Comparison of ENCODE assay signal across 17 cellular contexts in the genomic region with DNA sequence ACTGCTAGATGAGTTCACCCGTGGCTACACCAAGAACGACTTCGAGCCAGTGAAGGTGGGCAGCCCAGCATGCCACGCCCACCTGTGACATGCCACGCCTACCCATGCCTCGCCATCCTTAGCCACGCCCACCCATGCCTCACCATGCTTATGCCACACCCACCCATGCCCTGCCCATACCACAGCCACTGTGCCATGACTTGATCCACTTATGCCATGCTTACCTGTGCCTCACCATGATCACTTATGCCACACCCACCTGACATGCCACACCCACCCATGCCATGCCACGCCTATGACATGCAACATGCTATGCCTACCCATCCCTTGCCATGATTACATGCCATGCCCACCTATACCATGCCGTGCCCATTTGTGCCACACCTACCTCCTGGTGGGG. TPM values are rescaled to one million over a fixed set of nuclear protein-coding genes. Genes with fewer than 3 reads are reported as not detected.
DNase-seq lines count a peak whose midpoint lies in the region; ATAC-seq and TF ChIP-seq lines count a peak whose summit lies in the region.
"Had no signal": no experiment of that assay in that cellular context is flagged by ENCODE, and none has a peak within 500 bp of the region (broad histone marks: within the 10 kb centered on the region; RNA-seq: fewer than 3 reads in every experiment).

No MANE protein-coding gene starts in this region.

- no peak overlapping the region for H3K4me3 Mint-ChIP-seq in stimulated activated naive CD8-positive, alpha-beta T cell treated with anti-CD3 and anti-CD28 coated beads, Interleukin-15, amount 100 ng/mL, for 72 hours
- no peak overlapping the region for H3K4me3 Mint-ChIP-seq in T-helper 17 cell
- H3K4me3 Mint-ChIP-seq: CD4-positive, alpha-beta memory T cell; stimulated activated naive CD8-positive, alpha-beta T cell treated with anti-CD3 and anti-CD28 coated beads, Interleukin-15, Interleukin-2, amounts not matched to agents 100 ng/mL and 50 ng/mL, for 24 hours had no signal

- no peak overlapping the region for H3K27ac ChIP-seq in lower lobe of right lung
- H3K27ac ChIP-seq: gastrocnemius medialis, left ventricle myocardium inferior had no signal

- no peaks in the 10 kb centered on the region for H3K4me1 Mint-ChIP-seq in stimulated activated naive CD8-positive, alpha-beta T cell treated with anti-CD3 and anti-CD28 coated beads, Interleukin-15, amount 100 ng/mL, for 72 hours
- H3K4me1 Mint-ChIP-seq in T-helper 17 cell: peaks cover 2% of the 10 kb centered on the region

- H3K36me3 Mint-ChIP-seq in T-helper 17 cell (ENCODE audit: low read depth): peaks cover 5% of the 10 kb centered on the region

- no peaks in the 10 kb centered on the region for H3K27me3 Mint-ChIP-seq in stimulated activated naive CD8-positive, alpha-beta T cell treated with anti-CD3 and anti-CD28 coated beads, Interleukin-15, amount 100 ng/mL, for 72 hours
- H3K27me3 Mint-ChIP-seq in T-helper 17 cell: no peaks in the 10 kb centered on the region
- H3K27me3 Mint-ChIP-seq: CD4-positive, alpha-beta memory T cell; stimulated activated naive CD8-positive, alpha-beta T cell treated with anti-CD3 and anti-CD28 coated beads, Interleukin-15, Interleukin-2, amounts not matched to agents 100 ng/mL and 50 ng/mL, for 24 hours had no signal

- ATAC-seq in stimulated activated naive CD8-positive, alpha-beta T cell treated with anti-CD3 and anti-CD28 coated beads, Interleukin-15, Interleukin-2, amounts not matched to agents 100 U/mL and 50 U/mL, for 24 hours: no peak
- no peak for ATAC-seq in stimulated activated naive CD8-positive, alpha-beta T cell treated with anti-CD3 and anti-CD28 coated beads, Interleukin-15, amount 100 ng/mL, for 72 hours
- ATAC-seq in T-helper 17 cell: peak; percentile 48
- no peak for ATAC-seq in GM21423 (IDR thresholded peaks at IDR 0.05; ENCODE audit: unreplicated experiment)
- ATAC-seq in lower lobe of right lung: no peak
- ATAC-seq: gastrocnemius medialis had no signal

- H3K9me3 ChIP-seq in T-helper 17 cell (ENCODE audit: control insufficient read depth, low read length, poor library complexity, severe bottlenecking): no peaks in the 10 kb centered on the region
- H3K9me3 ChIP-seq in lower lobe of right lung: no peaks in the 10 kb centered on the region
- H3K9me3 ChIP-seq: gastrocnemius medialis, left ventricle myocardium inferior had no signal

- peaks cover 100% of the 10 kb centered on the region for H3K36me3 ChIP-seq in lower lobe of right lung

- no peaks in the 10 kb centered on the region for H3K27me3 ChIP-seq in lower lobe of right lung (ENCODE audit: low read depth)
- H3K27me3 ChIP-seq: gastrocnemius medialis had no signal

- H3K27ac Mint-ChIP-seq in stimulated activated naive CD8-positive, alpha-beta T cell treated with anti-CD3 and anti-CD28 coated beads, Interleukin-15, amount 100 ng/mL, for 72 hours: no peak overlapping the region
- no peak overlapping the region for H3K27ac Mint-ChIP-seq in T-helper 17 cell
- H3K27ac Mint-ChIP-seq: stimulated activated naive CD8-positive, alpha-beta T cell treated with anti-CD3 and anti-CD28 coated beads, Interleukin-15, Interleukin-2, amounts not matched to agents 100 ng/mL and 50 ng/mL, for 24 hours had no signal

- TF ChIP-seq CTCF in epithelial cell of esophagus (IDR thresholded peaks at IDR 0.05; ENCODE audit: insufficient read depth, low read depth, low read length, missing control alignments) (no peak), lower lobe of right lung (IDR thresholded peaks at IDR 0.05) (no peak)

- intact Hi-C loops in lower lobe of right lung (cut with DNase I): no loop called here

- peak; percentile 37 for DNase-seq in stimulated activated naive CD8-positive, alpha-beta T cell treated with anti-CD3 and anti-CD28 coated beads, Interleukin-15, Interleukin-2, amounts not matched to agents 100 U/mL and 50 U/mL, for 24 hours
- DNase-seq in stimulated activated naive CD8-positive, alpha-beta T cell treated with anti-CD3 and anti-CD28 coated beads, Interleukin-15, amount 100 ng/mL, for 72 hours: no peak
- DNase-seq in T-helper 17 cell (no peak), epithelial cell of esophagus (ENCODE audit: low read depth) (peak; percentile 65), HT-29 (ENCODE audit: low spot score) (no peak), lower lobe of right lung (no peak), kidney glomerular epithelial cell (lab: John Stamatoyannopoulos, UW) (no peak)
- DNase-seq: CD4-positive, alpha-beta memory T cell; dermis blood vessel endothelial cell; gastrocnemius medialis; left ventricle myocardium inferior; NCI-H1105 treated with DMSO at 0.1 percent for 48 hours; NCI-H524; occipital lobe; SHP77 treated with DMSO at 0.1 percent for 48 hours had no signal

- H3K4me1 ChIP-seq in lower lobe of right lung: no peaks in the 10 kb centered on the region
- H3K4me1 ChIP-seq: gastrocnemius medialis had no signal

- H3K4me3 ChIP-seq in epithelial cell of esophagus (ENCODE audit: low read length) (no peak overlapping the region), lower lobe of right lung (no peak overlapping the region)
- H3K4me3 ChIP-seq: gastrocnemius medialis, left ventricle myocardium inferior had no signal

- H3K9me3 Mint-ChIP-seq in stimulated activated naive CD8-positive, alpha-beta T cell treated with anti-CD3 and anti-CD28 coated beads, Interleukin-15, amount 100 ng/mL, for 72 hours: no peaks in the 10 kb centered on the region
- H3K9me3 Mint-ChIP-seq: stimulated activated naive CD8-positive, alpha-beta T cell treated with anti-CD3 and anti-CD28 coated beads, Interleukin-15, Interleukin-2, amounts not matched to agents 100 ng/mL and 50 ng/mL, for 24 hours had no signal

RNA-seq across cellular contexts. Expression of gene USE1, which starts 12.9 kb away (rescaled TPM):
- total RNA-seq in T-helper 17 cell (10 to 100 TPM; 21.7 to 23.1 TPM), lower lobe of right lung (32.0 TPM)
- total RNA-seq in HT-29 (2014; rRNA removed; shearing (Covaris generic)): 27.6 and 29.1 TPM in 2 replicates

RNA-seq across cellular contexts. Expression of gene OCEL1, which starts 23.8 kb away (rescaled TPM):
- total RNA-seq in T-helper 17 cell (10 to 100 TPM; 13.9 to 14.9 TPM), lower lobe of right lung (37.2 TPM)
- total RNA-seq in HT-29 (2014; rRNA removed; shearing (Covaris generic)): 2.6 and 8.7 TPM in 2 replicates

RNA-seq across cellular contexts. Expression of gene NR2F6, which starts 43.5 kb away (rescaled TPM):
- total RNA-seq in T-helper 17 cell (1 to 10 TPM; 1.8 to 2.1 TPM), lower lobe of right lung (38.7 TPM)
- total RNA-seq in HT-29 (2014; rRNA removed; shearing (Covaris generic)): 265 and 297 TPM in 2 replicates

Comparison
In these comparisons a context has a peak if more than half of its experiments do, and no peak if none do; other contexts are left out.
1. DNase-seq: peak in stimulated activated naive CD8-positive, alpha-beta T cell treated with anti-CD3 and anti-CD28 coated beads, Interleukin-15, Interleukin-2, amounts not matched to agents 100 U/mL and 50 U/mL, for 24 hours (single experiment) and epithelial cell of esophagus (single experiment); none in stimulated activated naive CD8-positive, alpha-beta T cell treated with anti-CD3 and anti-CD28 coated beads, Interleukin-15, amount 100 ng/mL, for 72 hours (0 of 2), T-helper 17 cell (0 of 3), HT-29 (single experiment), lower lobe of right lung (single experiment) and kidney glomerular epithelial cell (single experiment).
2. RNA of gene NR2F6, which starts 43.5 kb away (total RNA-seq): 265 to 297 TPM in HT-29 and 38.7 TPM in lower lobe of right lung (single experiment); 1.8 to 2.1 TPM in T-helper 17 cell; every median in the first group is over 10 times any median in the second.